8 cellular contexts compared by ENCODE assay signal in the genomic region with DNA sequence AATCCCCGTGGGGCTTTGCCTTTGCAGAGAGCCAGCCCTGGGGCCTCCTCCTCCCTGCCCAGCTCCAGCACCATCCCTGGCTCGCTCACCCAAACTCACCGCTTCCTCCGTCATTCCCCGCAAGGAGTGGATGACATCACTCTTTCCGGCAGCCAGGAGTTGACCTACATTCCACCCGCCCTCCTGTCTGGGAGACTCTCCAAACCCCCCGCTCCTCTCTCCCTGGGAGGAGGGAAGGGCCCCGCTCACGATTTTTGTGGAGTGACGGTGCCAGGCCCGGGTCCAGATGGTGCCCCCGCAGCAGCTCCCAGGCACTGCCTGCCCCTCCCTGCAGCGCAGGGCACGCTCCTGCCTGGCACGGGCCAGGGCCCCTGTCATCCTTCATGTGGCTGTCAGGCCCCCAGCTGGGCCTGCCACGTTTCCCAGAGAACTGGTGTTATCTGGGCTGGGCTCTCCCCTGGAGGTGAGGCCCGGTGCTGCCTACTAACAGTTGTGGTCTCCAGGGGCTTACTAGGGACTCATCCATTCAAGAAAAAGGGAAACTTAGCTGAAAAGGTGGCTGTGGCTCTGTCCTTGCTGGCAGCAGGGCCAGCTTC. TPM values are rescaled to one million over a fixed set of nuclear protein-coding genes. Genes with fewer than 3 reads are reported as not detected.
A peak's percentile ranks its signal among the peaks of the same experiment; 100 is the strongest.
DNase-seq lines count a peak whose midpoint lies in the region; ATAC-seq and TF ChIP-seq lines count a peak whose summit lies in the region.

No MANE protein-coding gene starts in this region.

- in situ Hi-C loops in T47D (cut with HindIII; ENCODE audit: low pct_unique_long_range_greater_than_20kb, low sequenced_read_pairs) = no loop called here

- H3K27me3 ChIP-seq in upper lobe of left lung = no peaks in the 10 kb centered on the region

- H3K4me3 ChIP-seq in AG10803 (ENCODE audit: low read length) (no peak overlapping the region), upper lobe of left lung (no peak overlapping the region)

- DNase-seq in AG10803 (ENCODE audit: low read depth) (peak; percentile 87), NCI-H1092 treated with DMSO at 0.1 percent for 48 hours (lab: John Stamatoyannopoulos, UW) (peak; percentile 85), T47D (ENCODE audit: low read depth in 1 of 2, low spot score in 1 of 2) (peak; percentile 33 to 43), kidney glomerular epithelial cell (lab: John Stamatoyannopoulos, UW) (peak; percentile 66), upper lobe of left lung (peak; percentile 76 to 78), NCI-H1930 (lab: John Stamatoyannopoulos, UW) (no peak)
- DNase-seq in activated CD4-positive, CD25-positive, alpha-beta regulatory T cell treated with anti-CD3 and anti-CD28 coated beads, Interleukin-2, amount 50 U/mL, for 72 hours = no peak

- peak overlapping the region in 1 of 4 donors; percentile 56 for H3K27ac ChIP-seq in upper lobe of left lung

- 40 to 59% methylated on average over 11 to 18 of the region's 18 CpGs for WGBS in upper lobe of left lung, 2 donors

- TF ChIP-seq CTCF in AG10803 (conservative IDR thresholded peaks at IDR 0.05; ENCODE audit: low read length) (0 out of 2 replicates have a peak, but pooled peaks have one; percentile 6), upper lobe of left lung (IDR thresholded peaks at IDR 0.05) (peak in 1 of 6 experiments; percentile 12)

- H3K4me1 ChIP-seq in upper lobe of left lung = peaks cover 0 to 11% (median 8%) of the 10 kb centered on the region in 4 donors

- TF ChIP-seq POLR2A in upper lobe of left lung (IDR thresholded peaks at IDR 0.05) = no peak

- peak in 1 of 4 donors; percentile 25 for TF ChIP-seq EP300 in upper lobe of left lung (IDR thresholded peaks at IDR 0.05)

- H3K9me3 ChIP-seq in upper lobe of left lung = no peaks in the 10 kb centered on the region

- peak; percentile 88 to 90 for ATAC-seq in upper lobe of left lung (ENCODE audit: low FRiP score in 2 of 2)
- no peak for ATAC-seq in GM21360 (IDR thresholded peaks at IDR 0.05; ENCODE audit: unreplicated experiment)

- no peaks in the 10 kb centered on the region for H3K36me3 ChIP-seq in upper lobe of left lung

RNA-seq across cellular contexts. Expression of gene NTNG2, which starts 52.3 kb away (rescaled TPM):
- 1 to 10 TPM; 2.1 to 8.2 (median 4.3) TPM for total RNA-seq in upper lobe of left lung

Comparison
In these comparisons a context has a peak if more than half of its experiments do, and no peak if none do; other contexts are left out.
1. DNase-seq: peak in AG10803 (single experiment), NCI-H1092 treated with DMSO at 0.1 percent for 48 hours (single experiment), T47D (2 of 2), kidney glomerular epithelial cell (single experiment) and upper lobe of left lung (2 of 2); none in activated CD4-positive, CD25-positive, alpha-beta regulatory T cell treated with anti-CD3 and anti-CD28 coated beads, Interleukin-2, amount 50 U/mL, for 72 hours (single experiment) and NCI-H1930 (0 of 2).